Comparison of ENCODE assay signal across 14 cellular contexts in the genomic region with DNA sequence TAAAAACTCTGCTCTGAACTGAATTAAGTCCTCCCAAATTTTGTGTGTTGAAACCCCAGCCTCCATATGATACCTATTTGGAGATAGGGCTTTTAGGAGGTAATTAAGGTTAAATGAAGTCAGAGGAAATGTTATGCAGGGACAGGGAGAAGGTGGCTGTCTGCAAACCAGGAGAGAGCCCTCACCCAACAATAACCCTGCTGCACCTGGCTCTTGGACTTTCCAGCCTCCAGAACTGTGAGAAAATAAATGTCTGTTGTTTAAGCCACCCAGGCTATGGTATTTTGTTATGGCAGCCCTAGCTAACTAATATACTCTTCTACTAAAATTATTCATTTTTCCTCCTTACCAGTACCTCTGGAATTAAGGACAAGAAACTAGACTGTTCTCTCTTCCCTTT.
"Had no signal": no experiment of that assay in that cellular context is flagged by ENCODE, and none has a peak within 500 bp of the region (broad histone marks: within the 10 kb centered on the region; RNA-seq: fewer than 3 reads in every experiment).

No MANE protein-coding gene starts in this region.

- H3K4me3 Mint-ChIP-seq: activated CD8-positive, alpha-beta memory T cell treated with anti-CD3 and anti-CD28 coated beads, Interleukin-2, amount 10 ng/mL, durations not matched to agents 7 days and 5 days; activated naive CD8-positive, alpha-beta T cell treated with anti-CD3 and anti-CD28 coated beads, Interleukin-2, amount 10 ng/mL, durations not matched to agents 7 days and 5 days; activated T-cell treated with anti-CD3 and anti-CD28 coated beads, Interleukin-2, amount 50 U/mL, for 4 hours; memory B cell had no signal

- H3K27ac ChIP-seq: tibial nerve had no signal

- H3K36me3 Mint-ChIP-seq: activated CD8-positive, alpha-beta memory T cell treated with anti-CD3 and anti-CD28 coated beads, Interleukin-2, amount 10 ng/mL, durations not matched to agents 7 days and 5 days; activated naive CD8-positive, alpha-beta T cell treated with anti-CD3 and anti-CD28 coated beads, Interleukin-2, amount 10 ng/mL, durations not matched to agents 7 days and 5 days; memory B cell had no signal

- FAIRE-seq: small intestine had no signal

- H3K4me3 ChIP-seq: tibial nerve had no signal

- H3K27me3 ChIP-seq: tibial nerve had no signal

- H3K36me3 ChIP-seq: tibial nerve had no signal

- H3K9me3 Mint-ChIP-seq: activated naive CD8-positive, alpha-beta T cell treated with anti-CD3 and anti-CD28 coated beads, Interleukin-2, amount 10 ng/mL, durations not matched to agents 7 days and 5 days had no signal

- H3K27ac Mint-ChIP-seq: activated CD8-positive, alpha-beta memory T cell treated with anti-CD3 and anti-CD28 coated beads, Interleukin-2, amount 10 ng/mL, durations not matched to agents 7 days and 5 days; activated naive CD8-positive, alpha-beta T cell treated with anti-CD3 and anti-CD28 coated beads, Interleukin-2, amount 10 ng/mL, durations not matched to agents 7 days and 5 days; memory B cell had no signal

- DNase-seq: activated CD4-positive, alpha-beta T cell treated with anti-CD3 and anti-CD28 coated beads, Interleukin-2, amount 50 U/mL, for 48 hours; activated CD4-positive, CD25-positive, alpha-beta regulatory T cell treated with anti-CD3 and anti-CD28 coated beads, Interleukin-2, amount 50 U/mL, for 72 hours; activated CD8-positive, alpha-beta memory T cell treated with anti-CD3 and anti-CD28 coated beads, Interleukin-2, amount 10 ng/mL, durations not matched to agents 7 days and 5 days; activated gamma-delta T cell; activated naive CD8-positive, alpha-beta T cell treated with anti-CD3 and anti-CD28 coated beads, Interleukin-2, amount 10 ng/mL, durations not matched to agents 7 days and 5 days; activated T-cell treated with anti-CD3 and anti-CD28 coated beads, Interleukin-2, amount 50 U/mL, for 4 hours; central memory CD4-positive, alpha-beta T cell; cortex of kidney; left colon; retina; small intestine; T-helper 9 cell had no signal

- ATAC-seq: activated CD8-positive, alpha-beta memory T cell treated with anti-CD3 and anti-CD28 coated beads, Interleukin-2, amount 10 ng/mL, durations not matched to agents 7 days and 5 days; activated T-cell treated with anti-CD3 and anti-CD28 coated beads, Interleukin-2, amount 50 U/mL, for 4 hours; left colon had no signal

- H3K4me1 Mint-ChIP-seq: activated CD8-positive, alpha-beta memory T cell treated with anti-CD3 and anti-CD28 coated beads, Interleukin-2, amount 10 ng/mL, durations not matched to agents 7 days and 5 days; activated naive CD8-positive, alpha-beta T cell treated with anti-CD3 and anti-CD28 coated beads, Interleukin-2, amount 10 ng/mL, durations not matched to agents 7 days and 5 days; memory B cell had no signal

- H3K27me3 Mint-ChIP-seq: activated CD8-positive, alpha-beta memory T cell treated with anti-CD3 and anti-CD28 coated beads, Interleukin-2, amount 10 ng/mL, durations not matched to agents 7 days and 5 days; activated naive CD8-positive, alpha-beta T cell treated with anti-CD3 and anti-CD28 coated beads, Interleukin-2, amount 10 ng/mL, durations not matched to agents 7 days and 5 days had no signal
